Comparison of ENCODE assay signal across 9 cellular contexts in genomic region chr6:3752538-3753227, GRCh38. TPM values are rescaled to one million over a fixed set of nuclear protein-coding genes. Genes with fewer than 3 reads are reported as not detected.
DNase-seq lines count a peak whose midpoint lies in the region; ATAC-seq and TF ChIP-seq lines count a peak whose summit lies in the region.
"Had no signal": no experiment of that assay in that cellular context is flagged by ENCODE, and none has a peak within 500 bp of the region (broad histone marks: within the 10 kb centered on the region; RNA-seq: fewer than 3 reads in every experiment).

No MANE protein-coding gene starts in this region.

- no peak overlapping the region for H3K27ac Mint-ChIP-seq in natural killer cell treated with Interleukin-12 subunit alpha and Interleukin-12 subunit beta and Interleukin-15 and Interleukin-18, amount 100 ng/mL, for 72 hours

- TF ChIP-seq CTCF in AG04450 (IDR thresholded peaks at IDR 0.05; ENCODE audit: low read depth, low read length) = no peak

- H3K9me3 ChIP-seq in AG04450 (ENCODE audit: control insufficient read depth, insufficient read depth, low read length) (no peaks in the 10 kb centered on the region), endocrine pancreas (ENCODE audit: control insufficient read depth, low read length) (no peaks in the 10 kb centered on the region)

- peak overlapping the region; percentile 93 for H3K27ac ChIP-seq in AG04450 (ENCODE audit: low read depth, low read length)

- peaks cover 0 to 3% of the 10 kb centered on the region in 2 donors for H3K4me1 Mint-ChIP-seq in natural killer cell treated with Interleukin-12 subunit alpha and Interleukin-12 subunit beta and Interleukin-15 and Interleukin-18, amount 100 ng/mL, for 72 hours (ENCODE audit: low read depth in 2 of 2)

- H3K9me3 Mint-ChIP-seq in natural killer cell treated with Interleukin-12 subunit alpha and Interleukin-12 subunit beta and Interleukin-15 and Interleukin-18, amount 100 ng/mL, for 72 hours = no peaks in the 10 kb centered on the region

- peak overlapping the region; percentile 68 for H3K4me3 Mint-ChIP-seq in natural killer cell treated with Interleukin-12 subunit alpha and Interleukin-12 subunit beta and Interleukin-15 and Interleukin-18, amount 100 ng/mL, for 72 hours

- no peak for DNase-seq in AG04450 (ENCODE audit: low read depth, low spot score)
- DNase-seq in NCI-H748 (lab: John Stamatoyannopoulos, UW; ENCODE audit: unreplicated experiment) = peak; percentile 21
- no peak for DNase-seq in natural killer cell treated with Interleukin-12 subunit alpha and Interleukin-12 subunit beta and Interleukin-15 and Interleukin-18, amount 100 ng/mL, for 72 hours (ENCODE audit: low spot score)
- DNase-seq in SW480 (ENCODE audit: low spot score) = no peak
- no peak for DNase-seq in epidermal melanocyte (ENCODE audit: insufficient read length, low spot score)
- DNase-seq: KG1 had no signal

- peaks cover 21 to 22% of the 10 kb centered on the region in 2 donors for H3K27me3 Mint-ChIP-seq in natural killer cell treated with Interleukin-12 subunit alpha and Interleukin-12 subunit beta and Interleukin-15 and Interleukin-18, amount 100 ng/mL, for 72 hours

- no peaks in the 10 kb centered on the region for H3K27me3 ChIP-seq in AG04450 (ENCODE audit: control insufficient read depth, insufficient read depth, low read length)
- H3K27me3 ChIP-seq in endocrine pancreas (ENCODE audit: control insufficient read depth, insufficient read depth, low read length) = no peaks in the 10 kb centered on the region

- H3K36me3 ChIP-seq in endocrine pancreas (ENCODE audit: control insufficient read depth, insufficient read depth, low read length) = no peaks in the 10 kb centered on the region

- ATAC-seq in natural killer cell treated with Interleukin-12 subunit alpha and Interleukin-12 subunit beta and Interleukin-15 and Interleukin-18, amount 100 ng/mL, for 72 hours = no peak
- ATAC-seq in GM21619 (IDR thresholded peaks at IDR 0.05; ENCODE audit: unreplicated experiment) (no peak), GM19452 (IDR thresholded peaks at IDR 0.05; ENCODE audit: unreplicated experiment) (no peak)

- H3K36me3 Mint-ChIP-seq in natural killer cell treated with Interleukin-12 subunit alpha and Interleukin-12 subunit beta and Interleukin-15 and Interleukin-18, amount 100 ng/mL, for 72 hours = no peaks in the 10 kb centered on the region

- H3K4me1 ChIP-seq in endocrine pancreas (ENCODE audit: control insufficient read depth, insufficient read depth, low read length) = no peaks in the 10 kb centered on the region

- H3K9ac ChIP-seq in endocrine pancreas (ENCODE audit: control insufficient read depth, insufficient read depth, low read length) = peak overlapping the region; percentile 30

- POLR2A ChIA-PET in AG04450 (lab: Yijun Ruan, JAX) = interaction anchor here (0.5 to 1.0 kb wide), 10 partner anchors 16 to 268 kb away, joined by 3 to 7 read pairs (median 4); a partner anchor contains a TSS

- CTCF ChIA-PET in AG04450 (lab: Charles Lee) = interaction anchor here (0.8 to 1.5 kb wide), 4 partner anchors 38 to 234 kb away, joined by 3 to 5 read pairs (median 4); no protein-coding TSS in a partner anchor

- H3K4me3 ChIP-seq in AG04450 (ENCODE audit: low read depth, low read length) (peak overlapping the region; percentile 90), endocrine pancreas (ENCODE audit: control insufficient read depth, insufficient read depth, low read length) (no peak overlapping the region)

RNA-seq across cellular contexts. Expression of gene PXDC1, which starts 1.2 kb away (rescaled TPM):
- 13.5 and 26.5 TPM in 2 replicates for polyA plus RNA-seq in AG04450 (2011; rRNA removed)
- polyA minus RNA-seq in AG04450 (2011; rRNA and poly(A)+ RNA removed) = 16.0 and 22.0 TPM in 2 replicates
- total RNA-seq in natural killer cell treated with Interleukin-12 subunit alpha and Interleukin-12 subunit beta and Interleukin-15 and Interleukin-18, amount 100 ng/mL, for 72 hours = 1 to 10 TPM in 1 of 2 donors, under 1 TPM in 1; 0.62 to 2.3 TPM
